In the genomic region with DNA sequence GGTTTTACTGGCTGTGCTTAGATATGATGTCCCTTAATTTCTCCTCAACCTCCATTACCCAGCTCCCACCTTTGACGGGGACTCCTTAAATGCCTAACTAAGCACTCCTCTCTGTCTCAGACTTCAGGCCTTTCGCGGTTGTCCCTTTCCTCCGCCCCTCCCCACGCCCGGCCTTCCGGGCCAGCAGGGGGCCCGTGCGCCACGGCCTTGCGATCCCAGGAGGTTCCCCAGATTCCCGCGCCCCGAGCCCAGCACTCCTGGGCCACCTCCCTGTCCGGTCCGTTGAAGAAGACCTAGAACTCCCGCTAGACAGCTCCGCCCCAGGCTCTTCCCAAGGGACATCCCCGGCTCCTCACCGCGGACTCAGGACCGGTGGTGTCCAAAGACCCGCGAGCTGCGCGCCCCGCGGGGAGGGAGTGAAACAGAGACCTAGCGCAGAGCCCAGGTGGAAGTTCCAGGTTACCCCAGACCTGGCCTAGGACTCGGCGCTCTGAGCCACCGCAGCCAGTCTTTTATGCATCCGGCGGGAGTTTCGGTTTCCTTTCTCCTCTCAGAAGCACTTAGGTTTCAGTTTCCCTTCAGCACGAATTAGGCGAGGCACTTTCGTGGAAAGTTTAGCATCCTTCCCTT, we compare ENCODE assay signal across 1 cellular context.
A peak's percentile ranks its signal among the peaks of the same experiment; 100 is the strongest.
TF ChIP-seq lines count a peak whose summit lies in the region.

TSS of gene DDX60 (minus strand) at position 487 of the 630 bp plus-strand sequence. CDS start 7,493 bp downstream, outside the sequence.

TF ChIP-seq in GM12878, 131 proteins besides CTCF, POLR2A, EP300 and RAD21 (continued from another document and continues in another):
- TF ChIP-seq, protein P1, sequence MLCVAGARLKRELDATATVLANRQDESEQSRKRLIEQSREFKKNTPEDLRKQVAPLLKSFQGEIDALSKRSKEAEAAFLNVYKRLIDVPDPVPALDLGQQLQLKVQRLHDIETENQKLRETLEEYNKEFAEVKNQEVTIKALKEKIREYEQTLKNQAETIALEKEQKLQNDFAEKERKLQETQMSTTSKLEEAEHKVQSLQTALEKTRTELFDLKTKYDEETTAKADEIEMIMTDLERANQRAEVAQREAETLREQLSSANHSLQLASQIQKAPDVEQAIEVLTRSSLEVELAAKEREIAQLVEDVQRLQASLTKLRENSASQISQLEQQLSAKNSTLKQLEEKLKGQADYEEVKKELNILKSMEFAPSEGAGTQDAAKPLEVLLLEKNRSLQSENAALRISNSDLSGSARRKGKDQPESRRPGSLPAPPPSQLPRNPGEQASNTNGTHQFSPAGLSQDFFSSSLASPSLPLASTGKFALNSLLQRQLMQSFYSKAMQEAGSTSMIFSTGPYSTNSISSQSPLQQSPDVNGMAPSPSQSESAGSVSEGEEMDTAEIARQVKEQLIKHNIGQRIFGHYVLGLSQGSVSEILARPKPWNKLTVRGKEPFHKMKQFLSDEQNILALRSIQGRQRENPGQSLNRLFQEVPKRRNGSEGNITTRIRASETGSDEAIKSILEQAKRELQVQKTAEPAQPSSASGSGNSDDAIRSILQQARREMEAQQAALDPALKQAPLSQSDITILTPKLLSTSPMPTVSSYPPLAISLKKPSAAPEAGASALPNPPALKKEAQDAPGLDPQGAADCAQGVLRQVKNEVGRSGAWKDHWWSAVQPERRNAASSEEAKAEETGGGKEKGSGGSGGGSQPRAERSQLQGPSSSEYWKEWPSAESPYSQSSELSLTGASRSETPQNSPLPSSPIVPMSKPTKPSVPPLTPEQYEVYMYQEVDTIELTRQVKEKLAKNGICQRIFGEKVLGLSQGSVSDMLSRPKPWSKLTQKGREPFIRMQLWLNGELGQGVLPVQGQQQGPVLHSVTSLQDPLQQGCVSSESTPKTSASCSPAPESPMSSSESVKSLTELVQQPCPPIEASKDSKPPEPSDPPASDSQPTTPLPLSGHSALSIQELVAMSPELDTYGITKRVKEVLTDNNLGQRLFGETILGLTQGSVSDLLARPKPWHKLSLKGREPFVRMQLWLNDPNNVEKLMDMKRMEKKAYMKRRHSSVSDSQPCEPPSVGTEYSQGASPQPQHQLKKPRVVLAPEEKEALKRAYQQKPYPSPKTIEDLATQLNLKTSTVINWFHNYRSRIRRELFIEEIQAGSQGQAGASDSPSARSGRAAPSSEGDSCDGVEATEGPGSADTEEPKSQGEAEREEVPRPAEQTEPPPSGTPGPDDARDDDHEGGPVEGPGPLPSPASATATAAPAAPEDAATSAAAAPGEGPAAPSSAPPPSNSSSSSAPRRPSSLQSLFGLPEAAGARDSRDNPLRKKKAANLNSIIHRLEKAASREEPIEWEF (IDR thresholded peaks at IDR 0.05; ENCODE audit: insufficient replicate concordance, low read depth, low read length): no peak
- TF ChIP-seq IKZF1 (conservative IDR thresholded peaks at IDR 0.05) (peak; percentile 94), TARDBP (IDR thresholded peaks at IDR 0.05; ENCODE audit: borderline replicate concordance) (no peak), SREBF1 (IDR thresholded peaks at IDR 0.05; ENCODE audit: low read length) (no peak), IRF5 (IDR thresholded peaks at IDR 0.05; ENCODE audit: borderline replicate concordance) (no peak), ZNF207 (IDR thresholded peaks at IDR 0.05; ENCODE audit: borderline replicate concordance) (no peak), ZNF384 (IDR thresholded peaks at IDR 0.05; ENCODE audit: borderline replicate concordance, low read depth, low read length) (no peak), HDAC2 (IDR thresholded peaks at IDR 0.05) (0 out of 2 replicates have a peak, but pooled peaks have one; percentile 60), IKZF2 (IDR thresholded peaks at IDR 0.05) (peak; percentile 85 to 90), PML (IDR thresholded peaks at IDR 0.05; ENCODE audit: low read length) (no peak), CREM (IDR thresholded peaks at IDR 0.05; ENCODE audit: low read depth) (no peak; the same call in 1 of the 2 replicates), ZNF24 (IDR thresholded peaks at IDR 0.05) (no peak), ZZZ3 (IDR thresholded peaks at IDR 0.05; ENCODE audit: control insufficient read depth, insufficient read length, low read depth) (no peak), ESRRA (IDR thresholded peaks at IDR 0.05; ENCODE audit: low read length) (no peak), MYB (IDR thresholded peaks at IDR 0.05; ENCODE audit: borderline replicate concordance, low read depth, low read length) (no peak), SMAD5 (IDR thresholded peaks at IDR 0.05; ENCODE audit: low read depth) (no peak), SPI1 (IDR thresholded peaks at IDR 0.05; ENCODE audit: borderline replicate concordance, insufficient read depth, low read depth, low read length) (no peak), BACH1 (IDR thresholded peaks at IDR 0.05; ENCODE audit: borderline replicate concordance) (no peak), PAX5 (IDR thresholded peaks at IDR 0.05; ENCODE audit: borderline replicate concordance, low read depth, low read length) (peak; percentile 61; the same call in 1 of the 2 replicates), BHLHE40 (IDR thresholded peaks at IDR 0.05; ENCODE audit: borderline replicate concordance in 1 of 2, low read depth in 2 of 2, low read length in 1 of 2) (peak in 1 of 2 experiments; percentile 31; a peak in 1 of 4 replicates), MYC (IDR thresholded peaks at IDR 0.05; ENCODE audit: insufficient read depth, insufficient read length, insufficient replicate concordance, low read length, severe bottlenecking) (no peak), CEBPB (IDR thresholded peaks at IDR 0.05; ENCODE audit: borderline replicate concordance in 1 of 2, low read depth in 2 of 2, low read length in 2 of 2) (no peak), NR2F1 (conservative IDR thresholded peaks at IDR 0.05) (no peak), POLR2AphosphoS2 (IDR thresholded peaks at IDR 0.05; ENCODE audit: low read depth, low read length) (no peak), RFX5 (IDR thresholded peaks at IDR 0.05; ENCODE audit: low read depth, low read length) (no peak), YY1 (IDR thresholded peaks at IDR 0.05; ENCODE audit: low read depth, low read length) (no peak), CHD2 (IDR thresholded peaks at IDR 0.05; ENCODE audit: borderline replicate concordance, low read depth, low read length) (no peak), KLF5 (IDR thresholded peaks at IDR 0.05; ENCODE audit: partially characterized antibody) (no peak), SIX5 (IDR thresholded peaks at IDR 0.05; ENCODE audit: low read depth, low read length, severe bottlenecking) (no peak), SMC3 (IDR thresholded peaks at IDR 0.05; ENCODE audit: borderline replicate concordance, low read length) (no peak), CREB1 (IDR thresholded peaks at IDR 0.05; ENCODE audit: low read depth) (0 out of 2 replicates have a peak, but pooled peaks have one; percentile 26), MTA2 (IDR thresholded peaks at IDR 0.05; ENCODE audit: low read depth) (peak; percentile 62), WRNIP1 (IDR thresholded peaks at IDR 0.05; ENCODE audit: borderline replicate concordance, low read depth, low read length) (no peak), CBX3 (IDR thresholded peaks at IDR 0.05; ENCODE audit: borderline replicate concordance, low read depth) (no peak), JUND (IDR thresholded peaks at IDR 0.05; ENCODE audit: low read depth, low read length) (no peak), ETV6 (conservative IDR thresholded peaks at IDR 0.05 in 1 of 2, IDR thresholded peaks at IDR 0.05 in 1 of 2; ENCODE audit: borderline replicate concordance in 1 of 2, low read depth in 1 of 2) (peak in 1 of 2 experiments; percentile 87; a peak in 2 of 4 replicates), RCOR1 (conservative IDR thresholded peaks at IDR 0.05; ENCODE audit: low read depth, low read length) (no peak), NR2C2 (IDR thresholded peaks at IDR 0.05; ENCODE audit: borderline replicate concordance, control insufficient read depth, insufficient read length, low read depth) (no peak)
- TF ChIP-seq, protein P2, sequence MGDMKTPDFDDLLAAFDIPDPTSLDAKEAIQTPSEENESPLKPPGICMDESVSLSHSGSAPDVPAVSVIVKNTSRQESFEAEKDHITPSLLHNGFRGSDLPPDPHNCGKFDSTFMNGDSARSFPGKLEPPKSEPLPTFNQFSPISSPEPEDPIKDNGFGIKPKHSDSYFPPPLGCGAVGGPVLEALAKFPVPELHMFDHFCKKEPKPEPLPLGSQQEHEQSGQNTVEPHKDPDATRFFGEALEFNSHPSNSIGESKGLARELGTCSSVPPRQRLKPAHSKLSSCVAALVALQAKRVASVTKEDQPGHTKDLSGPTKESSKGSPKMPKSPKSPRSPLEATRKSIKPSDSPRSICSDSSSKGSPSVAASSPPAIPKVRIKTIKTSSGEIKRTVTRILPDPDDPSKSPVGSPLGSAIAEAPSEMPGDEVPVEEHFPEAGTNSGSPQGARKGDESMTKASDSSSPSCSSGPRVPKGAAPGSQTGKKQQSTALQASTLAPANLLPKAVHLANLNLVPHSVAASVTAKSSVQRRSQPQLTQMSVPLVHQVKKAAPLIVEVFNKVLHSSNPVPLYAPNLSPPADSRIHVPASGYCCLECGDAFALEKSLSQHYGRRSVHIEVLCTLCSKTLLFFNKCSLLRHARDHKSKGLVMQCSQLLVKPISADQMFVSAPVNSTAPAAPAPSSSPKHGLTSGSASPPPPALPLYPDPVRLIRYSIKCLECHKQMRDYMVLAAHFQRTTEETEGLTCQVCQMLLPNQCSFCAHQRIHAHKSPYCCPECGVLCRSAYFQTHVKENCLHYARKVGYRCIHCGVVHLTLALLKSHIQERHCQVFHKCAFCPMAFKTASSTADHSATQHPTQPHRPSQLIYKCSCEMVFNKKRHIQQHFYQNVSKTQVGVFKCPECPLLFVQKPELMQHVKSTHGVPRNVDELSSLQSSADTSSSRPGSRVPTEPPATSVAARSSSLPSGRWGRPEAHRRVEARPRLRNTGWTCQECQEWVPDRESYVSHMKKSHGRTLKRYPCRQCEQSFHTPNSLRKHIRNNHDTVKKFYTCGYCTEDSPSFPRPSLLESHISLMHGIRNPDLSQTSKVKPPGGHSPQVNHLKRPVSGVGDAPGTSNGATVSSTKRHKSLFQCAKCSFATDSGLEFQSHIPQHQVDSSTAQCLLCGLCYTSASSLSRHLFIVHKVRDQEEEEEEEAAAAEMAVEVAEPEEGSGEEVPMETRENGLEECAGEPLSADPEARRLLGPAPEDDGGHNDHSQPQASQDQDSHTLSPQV (IDR thresholded peaks at IDR 0.05): no peak
- TF ChIP-seq, protein P3, sequence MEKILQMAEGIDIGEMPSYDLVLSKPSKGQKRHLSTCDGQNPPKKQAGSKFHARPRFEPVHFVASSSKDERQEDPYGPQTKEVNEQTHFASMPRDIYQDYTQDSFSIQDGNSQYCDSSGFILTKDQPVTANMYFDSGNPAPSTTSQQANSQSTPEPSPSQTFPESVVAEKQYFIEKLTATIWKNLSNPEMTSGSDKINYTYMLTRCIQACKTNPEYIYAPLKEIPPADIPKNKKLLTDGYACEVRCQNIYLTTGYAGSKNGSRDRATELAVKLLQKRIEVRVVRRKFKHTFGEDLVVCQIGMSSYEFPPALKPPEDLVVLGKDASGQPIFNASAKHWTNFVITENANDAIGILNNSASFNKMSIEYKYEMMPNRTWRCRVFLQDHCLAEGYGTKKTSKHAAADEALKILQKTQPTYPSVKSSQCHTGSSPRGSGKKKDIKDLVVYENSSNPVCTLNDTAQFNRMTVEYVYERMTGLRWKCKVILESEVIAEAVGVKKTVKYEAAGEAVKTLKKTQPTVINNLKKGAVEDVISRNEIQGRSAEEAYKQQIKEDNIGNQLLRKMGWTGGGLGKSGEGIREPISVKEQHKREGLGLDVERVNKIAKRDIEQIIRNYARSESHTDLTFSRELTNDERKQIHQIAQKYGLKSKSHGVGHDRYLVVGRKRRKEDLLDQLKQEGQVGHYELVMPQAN (conservative IDR thresholded peaks at IDR 0.05): no peak
- TF ChIP-seq, protein P4, sequence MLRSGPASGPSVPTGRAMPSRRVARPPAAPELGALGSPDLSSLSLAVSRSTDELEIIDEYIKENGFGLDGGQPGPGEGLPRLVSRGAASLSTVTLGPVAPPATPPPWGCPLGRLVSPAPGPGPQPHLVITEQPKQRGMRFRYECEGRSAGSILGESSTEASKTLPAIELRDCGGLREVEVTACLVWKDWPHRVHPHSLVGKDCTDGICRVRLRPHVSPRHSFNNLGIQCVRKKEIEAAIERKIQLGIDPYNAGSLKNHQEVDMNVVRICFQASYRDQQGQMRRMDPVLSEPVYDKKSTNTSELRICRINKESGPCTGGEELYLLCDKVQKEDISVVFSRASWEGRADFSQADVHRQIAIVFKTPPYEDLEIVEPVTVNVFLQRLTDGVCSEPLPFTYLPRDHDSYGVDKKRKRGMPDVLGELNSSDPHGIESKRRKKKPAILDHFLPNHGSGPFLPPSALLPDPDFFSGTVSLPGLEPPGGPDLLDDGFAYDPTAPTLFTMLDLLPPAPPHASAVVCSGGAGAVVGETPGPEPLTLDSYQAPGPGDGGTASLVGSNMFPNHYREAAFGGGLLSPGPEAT (IDR thresholded peaks at IDR 0.05; ENCODE audit: low read depth): peak; percentile 59
- TF ChIP-seq, protein P5, sequence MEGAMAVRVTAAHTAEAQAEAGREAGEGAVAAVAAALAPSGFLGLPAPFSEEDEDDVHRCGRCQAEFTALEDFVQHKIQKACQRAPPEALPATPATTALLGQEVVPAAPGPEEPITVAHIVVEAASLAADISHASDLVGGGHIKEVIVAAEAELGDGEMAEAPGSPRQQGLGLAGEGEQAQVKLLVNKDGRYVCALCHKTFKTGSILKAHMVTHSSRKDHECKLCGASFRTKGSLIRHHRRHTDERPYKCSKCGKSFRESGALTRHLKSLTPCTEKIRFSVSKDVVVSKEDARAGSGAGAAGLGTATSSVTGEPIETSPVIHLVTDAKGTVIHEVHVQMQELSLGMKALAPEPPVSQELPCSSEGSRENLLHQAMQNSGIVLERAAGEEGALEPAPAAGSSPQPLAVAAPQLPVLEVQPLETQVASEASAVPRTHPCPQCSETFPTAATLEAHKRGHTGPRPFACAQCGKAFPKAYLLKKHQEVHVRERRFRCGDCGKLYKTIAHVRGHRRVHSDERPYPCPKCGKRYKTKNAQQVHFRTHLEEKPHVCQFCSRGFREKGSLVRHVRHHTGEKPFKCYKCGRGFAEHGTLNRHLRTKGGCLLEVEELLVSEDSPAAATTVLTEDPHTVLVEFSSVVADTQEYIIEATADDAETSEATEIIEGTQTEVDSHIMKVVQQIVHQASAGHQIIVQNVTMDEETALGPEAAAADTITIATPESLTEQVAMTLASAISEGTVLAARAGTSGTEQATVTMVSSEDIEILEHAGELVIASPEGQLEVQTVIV (IDR thresholded peaks at IDR 0.05; ENCODE audit: borderline replicate concordance, partially characterized antibody): no peak
